1 cellular context compared by ENCODE assay signal in the genomic region with DNA sequence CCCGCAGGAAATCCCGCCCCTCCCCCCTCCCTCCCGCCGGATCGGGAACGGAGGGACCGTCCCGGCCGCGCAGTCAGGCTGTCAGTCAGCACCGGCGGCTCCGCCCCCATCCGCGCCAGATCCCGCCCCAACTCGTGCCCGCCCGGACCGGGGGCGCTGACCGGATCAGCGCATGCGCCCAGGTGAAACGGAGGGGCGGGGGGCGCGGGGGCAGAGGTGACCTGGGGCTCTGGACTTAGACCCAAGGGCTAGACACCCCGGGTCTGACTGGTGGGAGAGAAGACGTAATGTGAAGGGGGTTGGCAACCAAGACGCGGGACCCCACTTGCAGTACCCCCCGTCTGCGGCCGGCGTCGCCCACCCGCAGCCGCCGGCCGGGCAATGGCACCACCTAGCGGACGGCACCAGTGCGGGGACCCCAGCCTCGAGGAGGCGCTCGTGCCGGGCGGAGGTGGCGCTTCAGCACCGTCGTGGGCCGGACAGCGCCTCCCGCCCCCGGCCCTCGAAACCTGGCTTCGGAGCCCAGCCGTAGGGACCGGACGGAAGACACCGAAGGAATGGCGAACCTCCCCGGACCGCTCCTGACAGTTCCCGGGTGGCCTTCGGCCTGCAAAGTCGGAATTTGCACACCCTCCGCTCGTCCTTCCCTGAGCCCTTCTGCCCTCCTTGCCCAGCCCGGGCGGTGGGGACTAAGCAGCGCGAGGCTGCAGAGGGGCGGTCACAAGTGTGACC.
TF ChIP-seq lines count a peak whose summit lies in the region.

Gene CASKIN2, minus strand, starts transcription at position 15 of the 732 bp plus-strand sequence. CDS start 1,733 bp downstream, outside the sequence.

TF ChIP-seq in K562, 482 proteins besides CTCF, POLR2A, EP300 and RAD21 (continued from another document):
- TF ChIP-seq ZFP91 (CRISPR knock-in tag; IDR thresholded peaks at IDR 0.05) (peak; percentile 62; the same call in 1 of the 2 replicates), SIN3B (IDR thresholded peaks at IDR 0.05; ENCODE audit: low read depth) (peak; percentile 36; the same call in 1 of the 2 replicates), ATF7 (IDR thresholded peaks at IDR 0.05) (peak; percentile 59; the same call in 1 of the 2 replicates), MAX (CRISPR knock-in tag; IDR thresholded peaks at IDR 0.05) (peak; percentile 98), ELF1 (tag; IDR thresholded peaks at IDR 0.05) (no peak), CHD1 (IDR thresholded peaks at IDR 0.05; ENCODE audit: low read length) (peak; percentile 71), BRD9 (IDR thresholded peaks at IDR 0.05; ENCODE audit: low read depth, partially characterized antibody) (no peak), MNT (conservative IDR thresholded peaks at IDR 0.05) (peak; percentile 94 to 98), GATAD2B (IDR thresholded peaks at IDR 0.05; ENCODE audit: borderline replicate concordance) (peak; percentile 84; the same call in 1 of the 2 replicates), NR2C2 (CRISPR knock-in tag; IDR thresholded peaks at IDR 0.05) (peak; percentile 79; the same call in 1 of the 2 replicates), NR2C2 (tag; IDR thresholded peaks at IDR 0.05) (peak; percentile 81), CBX3 (IDR thresholded peaks at IDR 0.05; ENCODE audit: borderline replicate concordance in 1 of 2, low read length in 2 of 2) (peak in 1 of 2 experiments; percentile 68; a peak in 1 of 3 replicates), PHF20 (IDR thresholded peaks at IDR 0.05; ENCODE audit: partially characterized antibody) (no peak), ZNF12 (CRISPR knock-in tag; IDR thresholded peaks at IDR 0.05) (peak; percentile 84), IRF2 (CRISPR knock-in tag; IDR thresholded peaks at IDR 0.05) (peak; percentile 90; the same call in 1 of the 2 replicates), MAZ (CRISPR knock-in tag; conservative IDR thresholded peaks at IDR 0.05 in 1 of 2, IDR thresholded peaks at IDR 0.05 in 1 of 2) (peak; percentile 87 to 91), ZNF764 (CRISPR knock-in tag; IDR thresholded peaks at IDR 0.05; ENCODE audit: low read depth) (0 out of 2 replicates have a peak, but pooled peaks have one; percentile 54), ERF (CRISPR knock-in tag; IDR thresholded peaks at IDR 0.05) (peak; percentile 25; the same call in 1 of the 2 replicates), L3MBTL2 (IDR thresholded peaks at IDR 0.05) (peak; percentile 75), ZNF184 (CRISPR knock-in tag; IDR thresholded peaks at IDR 0.05) (no peak), DLX4 (CRISPR knock-in tag; IDR thresholded peaks at IDR 0.05) (no peak), FOXA3 (CRISPR knock-in tag; conservative IDR thresholded peaks at IDR 0.05 in 1 of 2, IDR thresholded peaks at IDR 0.05 in 1 of 2) (peak in 1 of 2 experiments; percentile 81; a peak in 2 of 4 replicates), TEAD4 (IDR thresholded peaks at IDR 0.05; ENCODE audit: low read length) (no peak), TEAD4 (CRISPR knock-in tag; IDR thresholded peaks at IDR 0.05; ENCODE audit: borderline replicate concordance) (peak; percentile 93), PKNOX1 (IDR thresholded peaks at IDR 0.05) (peak; percentile 98), MITF (IDR thresholded peaks at IDR 0.05) (no peak), EHMT2 (IDR thresholded peaks at IDR 0.05) (peak; percentile 99), LCOR (CRISPR knock-in tag; IDR thresholded peaks at IDR 0.05) (peak; percentile 96), SIN3A (IDR thresholded peaks at IDR 0.05; ENCODE audit: borderline replicate concordance in 2 of 2, control insufficient read depth in 1 of 2, low read depth in 2 of 2, low read length in 2 of 2) (peak; percentile 95 to 100)
- TF ChIP-seq, protein P1, sequence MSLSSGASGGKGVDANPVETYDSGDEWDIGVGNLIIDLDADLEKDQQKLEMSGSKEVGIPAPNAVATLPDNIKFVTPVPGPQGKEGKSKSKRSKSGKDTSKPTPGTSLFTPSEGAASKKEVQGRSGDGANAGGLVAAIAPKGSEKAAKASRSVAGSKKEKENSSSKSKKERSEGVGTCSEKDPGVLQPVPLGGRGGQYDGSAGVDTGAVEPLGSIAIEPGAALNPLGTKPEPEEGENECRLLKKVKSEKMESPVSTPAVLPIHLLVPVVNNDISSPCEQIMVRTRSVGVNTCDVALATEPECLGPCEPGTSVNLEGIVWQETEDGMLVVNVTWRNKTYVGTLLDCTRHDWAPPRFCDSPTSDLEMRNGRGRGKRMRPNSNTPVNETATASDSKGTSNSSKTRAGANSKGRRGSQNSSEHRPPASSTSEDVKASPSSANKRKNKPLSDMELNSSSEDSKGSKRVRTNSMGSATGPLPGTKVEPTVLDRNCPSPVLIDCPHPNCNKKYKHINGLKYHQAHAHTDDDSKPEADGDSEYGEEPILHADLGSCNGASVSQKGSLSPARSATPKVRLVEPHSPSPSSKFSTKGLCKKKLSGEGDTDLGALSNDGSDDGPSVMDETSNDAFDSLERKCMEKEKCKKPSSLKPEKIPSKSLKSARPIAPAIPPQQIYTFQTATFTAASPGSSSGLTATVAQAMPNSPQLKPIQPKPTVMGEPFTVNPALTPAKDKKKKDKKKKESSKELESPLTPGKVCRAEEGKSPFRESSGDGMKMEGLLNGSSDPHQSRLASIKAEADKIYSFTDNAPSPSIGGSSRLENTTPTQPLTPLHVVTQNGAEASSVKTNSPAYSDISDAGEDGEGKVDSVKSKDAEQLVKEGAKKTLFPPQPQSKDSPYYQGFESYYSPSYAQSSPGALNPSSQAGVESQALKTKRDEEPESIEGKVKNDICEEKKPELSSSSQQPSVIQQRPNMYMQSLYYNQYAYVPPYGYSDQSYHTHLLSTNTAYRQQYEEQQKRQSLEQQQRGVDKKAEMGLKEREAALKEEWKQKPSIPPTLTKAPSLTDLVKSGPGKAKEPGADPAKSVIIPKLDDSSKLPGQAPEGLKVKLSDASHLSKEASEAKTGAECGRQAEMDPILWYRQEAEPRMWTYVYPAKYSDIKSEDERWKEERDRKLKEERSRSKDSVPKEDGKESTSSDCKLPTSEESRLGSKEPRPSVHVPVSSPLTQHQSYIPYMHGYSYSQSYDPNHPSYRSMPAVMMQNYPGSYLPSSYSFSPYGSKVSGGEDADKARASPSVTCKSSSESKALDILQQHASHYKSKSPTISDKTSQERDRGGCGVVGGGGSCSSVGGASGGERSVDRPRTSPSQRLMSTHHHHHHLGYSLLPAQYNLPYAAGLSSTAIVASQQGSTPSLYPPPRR (CRISPR knock-in tag; IDR thresholded peaks at IDR 0.05; ENCODE audit: borderline replicate concordance), result peak; percentile 32; the same call in 1 of the 2 replicates
- TF ChIP-seq, protein P2, sequence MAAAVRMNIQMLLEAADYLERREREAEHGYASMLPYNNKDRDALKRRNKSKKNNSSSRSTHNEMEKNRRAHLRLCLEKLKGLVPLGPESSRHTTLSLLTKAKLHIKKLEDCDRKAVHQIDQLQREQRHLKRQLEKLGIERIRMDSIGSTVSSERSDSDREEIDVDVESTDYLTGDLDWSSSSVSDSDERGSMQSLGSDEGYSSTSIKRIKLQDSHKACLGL (CRISPR knock-in tag; IDR thresholded peaks at IDR 0.05; ENCODE audit: borderline replicate concordance, poor library complexity, severe bottlenecking), result peak; percentile 62
- TF ChIP-seq, protein P3, sequence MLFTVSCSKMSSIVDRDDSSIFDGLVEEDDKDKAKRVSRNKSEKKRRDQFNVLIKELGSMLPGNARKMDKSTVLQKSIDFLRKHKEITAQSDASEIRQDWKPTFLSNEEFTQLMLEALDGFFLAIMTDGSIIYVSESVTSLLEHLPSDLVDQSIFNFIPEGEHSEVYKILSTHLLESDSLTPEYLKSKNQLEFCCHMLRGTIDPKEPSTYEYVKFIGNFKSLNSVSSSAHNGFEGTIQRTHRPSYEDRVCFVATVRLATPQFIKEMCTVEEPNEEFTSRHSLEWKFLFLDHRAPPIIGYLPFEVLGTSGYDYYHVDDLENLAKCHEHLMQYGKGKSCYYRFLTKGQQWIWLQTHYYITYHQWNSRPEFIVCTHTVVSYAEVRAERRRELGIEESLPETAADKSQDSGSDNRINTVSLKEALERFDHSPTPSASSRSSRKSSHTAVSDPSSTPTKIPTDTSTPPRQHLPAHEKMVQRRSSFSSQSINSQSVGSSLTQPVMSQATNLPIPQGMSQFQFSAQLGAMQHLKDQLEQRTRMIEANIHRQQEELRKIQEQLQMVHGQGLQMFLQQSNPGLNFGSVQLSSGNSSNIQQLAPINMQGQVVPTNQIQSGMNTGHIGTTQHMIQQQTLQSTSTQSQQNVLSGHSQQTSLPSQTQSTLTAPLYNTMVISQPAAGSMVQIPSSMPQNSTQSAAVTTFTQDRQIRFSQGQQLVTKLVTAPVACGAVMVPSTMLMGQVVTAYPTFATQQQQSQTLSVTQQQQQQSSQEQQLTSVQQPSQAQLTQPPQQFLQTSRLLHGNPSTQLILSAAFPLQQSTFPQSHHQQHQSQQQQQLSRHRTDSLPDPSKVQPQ (CRISPR knock-in tag; IDR thresholded peaks at IDR 0.05; ENCODE audit: borderline replicate concordance), result 0 out of 2 replicates have a peak, but pooled peaks have one; percentile 54
- TF ChIP-seq, protein P4, sequence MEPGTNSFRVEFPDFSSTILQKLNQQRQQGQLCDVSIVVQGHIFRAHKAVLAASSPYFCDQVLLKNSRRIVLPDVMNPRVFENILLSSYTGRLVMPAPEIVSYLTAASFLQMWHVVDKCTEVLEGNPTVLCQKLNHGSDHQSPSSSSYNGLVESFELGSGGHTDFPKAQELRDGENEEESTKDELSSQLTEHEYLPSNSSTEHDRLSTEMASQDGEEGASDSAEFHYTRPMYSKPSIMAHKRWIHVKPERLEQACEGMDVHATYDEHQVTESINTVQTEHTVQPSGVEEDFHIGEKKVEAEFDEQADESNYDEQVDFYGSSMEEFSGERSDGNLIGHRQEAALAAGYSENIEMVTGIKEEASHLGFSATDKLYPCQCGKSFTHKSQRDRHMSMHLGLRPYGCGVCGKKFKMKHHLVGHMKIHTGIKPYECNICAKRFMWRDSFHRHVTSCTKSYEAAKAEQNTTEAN (CRISPR knock-in tag; IDR thresholded peaks at IDR 0.05), result peak; percentile 93; the same call in 1 of the 2 replicates
